9 cellular contexts compared by ENCODE assay signal in the genomic region with DNA sequence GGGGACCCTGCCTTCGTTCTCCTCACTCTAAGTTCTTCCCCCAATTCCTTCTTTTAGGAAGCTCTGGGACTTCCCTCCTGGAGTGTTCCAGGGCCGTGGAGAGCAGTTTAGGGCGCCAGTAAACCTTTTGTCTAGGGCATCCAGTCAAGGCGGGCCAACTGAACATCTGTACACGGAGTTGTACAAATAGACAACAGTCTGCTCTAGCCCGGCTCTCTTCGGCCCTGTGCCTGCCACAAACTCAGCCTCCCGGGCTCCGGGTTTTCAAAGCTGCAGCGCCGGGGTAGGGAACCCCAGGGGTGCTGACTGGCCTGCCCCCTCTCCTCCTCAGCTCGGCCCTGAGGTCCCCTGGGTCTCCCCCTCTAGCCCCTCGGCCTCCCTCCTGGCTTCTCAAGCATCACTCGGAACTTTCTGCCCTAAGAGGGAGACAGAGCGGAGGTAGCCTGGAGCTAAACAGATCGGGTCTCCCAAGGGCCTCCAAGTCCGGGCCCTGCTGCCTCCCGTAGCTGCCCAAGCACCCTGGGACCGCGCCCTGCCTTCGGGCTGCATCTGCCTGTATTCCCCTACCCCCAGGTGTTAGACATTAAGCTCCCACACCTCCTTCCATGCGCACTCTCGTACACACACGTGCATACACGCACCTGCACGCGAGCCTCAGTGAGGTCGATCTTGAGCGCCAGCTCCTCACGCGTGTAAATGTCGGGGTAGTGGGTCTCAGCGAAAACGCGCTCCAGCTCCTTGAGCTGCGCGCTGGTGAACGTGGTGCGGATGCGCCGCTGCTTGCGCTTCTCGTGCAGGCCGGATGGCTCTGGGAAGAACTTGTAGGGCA. TPM values are rescaled to one million over a fixed set of nuclear protein-coding genes. Genes with fewer than 3 reads are reported as not detected.
A peak's percentile ranks its signal among the peaks of the same experiment; 100 is the strongest.
DNase-seq lines count a peak whose midpoint lies in the region; ATAC-seq and TF ChIP-seq lines count a peak whose summit lies in the region.
"Had no signal": no experiment of that assay in that cellular context is flagged by ENCODE, and none has a peak within 500 bp of the region (broad histone marks: within the 10 kb centered on the region; RNA-seq: fewer than 3 reads in every experiment).

No MANE protein-coding gene starts in this region.

- TF ChIP-seq CTCF in RWPE2 (IDR thresholded peaks at IDR 0.05; ENCODE audit: poor library complexity, severe bottlenecking) (no peak), heart right ventricle (IDR thresholded peaks at IDR 0.05) (no peak), testis (IDR thresholded peaks at IDR 0.05) (no peak)

- H3K4me3 ChIP-seq in RWPE2 (ENCODE audit: severe bottlenecking) = no peak overlapping the region
- peak overlapping the region in 8 of 10 donors; percentile 23 to 53 (median 48) for H3K4me3 ChIP-seq in heart right ventricle
- peak overlapping the region in 1 of 2 donors; percentile 29 for H3K4me3 ChIP-seq in testis

- no peaks in the 10 kb centered on the region for H3K9me3 ChIP-seq in RWPE2 (ENCODE audit: severe bottlenecking)
- H3K9me3 ChIP-seq in heart right ventricle = no peaks in the 10 kb centered on the region
- no peaks in the 10 kb centered on the region for H3K9me3 ChIP-seq in testis

- H3K27ac ChIP-seq in RWPE2 (ENCODE audit: poor library complexity, severe bottlenecking) (no peak overlapping the region), heart right ventricle (peak overlapping the region in 4 of 10 donors; percentile 37 to 64 (median 52)), testis (no peak overlapping the region)

- DNase-seq in ELR (ENCODE audit: low read depth) (peak; percentile 21), RWPE2 (ENCODE audit: low spot score) (no peak), heart right ventricle (peak in 1 of 2 donors; percentile 12), sciatic nerve (ENCODE audit: low spot score) (no peak), testis (no peak), COLO829 (ENCODE audit: low spot score) (no peak)
- no peak for DNase-seq in stimulated activated CD4-positive, alpha-beta T cell treated with anti-CD3 and anti-CD28 coated beads, Interleukin-4, amount 100 ng/mL, for 24 hours

- peaks cover 45% of the 10 kb centered on the region for H3K27me3 ChIP-seq in RWPE2 (ENCODE audit: insufficient read depth, poor library complexity, severe bottlenecking)
- peaks cover 13 to 73% (median 54%) of the 10 kb centered on the region in 7 donors for H3K27me3 ChIP-seq in heart right ventricle
- H3K27me3 ChIP-seq in testis = peaks cover 4% of the 10 kb centered on the region

- 8 to 12% methylated on average over 44 of the region's 44 CpGs for WGBS in heart right ventricle, 2 donors
- WGBS in testis, 2 donors = 3 to 10% methylated on average over 26 to 44 of the region's 44 CpGs

- intact Hi-C loops in heart right ventricle (cut with DNase I) = loop anchor here in 1 of 10 donors (5.0 kb wide), 1 partner anchor 172 kb away; no protein-coding TSS in a partner anchor
- intact Hi-C loops in sciatic nerve (cut with DNase I) = no loop called here
- intact Hi-C loops in testis (cut with DNase I; ENCODE audit: low total_unique reads) = no loop called here

- ATAC-seq in RWPE2 (ENCODE audit: low read depth) (0 out of 3 replicates have a peak, but pooled peaks have one; percentile 1), heart right ventricle (peak in 6 of 8 donors; percentile 3 to 12 (median 4)), sciatic nerve (peak; percentile 35), GM18868 (IDR thresholded peaks at IDR 0.05; ENCODE audit: unreplicated experiment) (no peak)

- TF ChIP-seq POLR2A in testis (IDR thresholded peaks at IDR 0.05) = no peak

- H3K36me3 ChIP-seq in RWPE2 (ENCODE audit: low read depth) = peaks cover 25% of the 10 kb centered on the region
- peaks cover 0 to 30% (median 20%) of the 10 kb centered on the region in 9 donors for H3K36me3 ChIP-seq in heart right ventricle
- H3K36me3 ChIP-seq in testis (ENCODE audit: low read depth, missing control alignments) = no peaks in the 10 kb centered on the region

- H3K4me1 ChIP-seq in RWPE2 (ENCODE audit: insufficient read depth, poor library complexity, severe bottlenecking) (no peaks in the 10 kb centered on the region), heart right ventricle (peaks cover 10 to 67% (median 37%) of the 10 kb centered on the region in 9 donors), testis (peaks cover 15% of the 10 kb centered on the region)

RNA-seq across cellular contexts. Expression of gene PHOX2A, which starts 3.3 kb away (rescaled TPM):
- total RNA-seq in heart right ventricle (not detected), sciatic nerve (not detected), testis (1 to 10 TPM; 1.3 to 2.0 TPM)
- polyA plus RNA-seq in heart right ventricle (not detected), testis (ENCODE audit: insufficient read depth, low read depth, low replicate concordance) (1.6 TPM)
- total RNA-seq: Peyer's patch had no signal

RNA-seq across cellular contexts. Expression of gene INPPL1, which starts 16.1 kb away (rescaled TPM):
- total RNA-seq in heart right ventricle (100 to 1,000 TPM in 9 of 10 donors, 10 to 100 TPM in 1; 97.7 to 146 (median 107) TPM), sciatic nerve (142 TPM), testis (100 to 1,000 TPM; 120 to 132 TPM)
- polyA plus RNA-seq in heart right ventricle (100 to 1,000 TPM in 1 of 2 donors, 10 to 100 TPM in 1; 50.1 to 141 TPM), testis (ENCODE audit: insufficient read depth, low read depth, low replicate concordance) (48.1 TPM)

RNA-seq across cellular contexts. Expression of gene FOLR2, which starts 24.1 kb away (rescaled TPM):
- total RNA-seq in heart right ventricle = 10 to 100 TPM in 7 of 10 donors, 1 to 10 TPM in 3; 7.5 to 84.4 (median 10.8) TPM
- polyA plus RNA-seq in heart right ventricle = 10 to 100 TPM in 1 of 2 donors, 1 to 10 TPM in 1; 6.8 to 10.8 TPM
- total RNA-seq in sciatic nerve = 28.4 TPM
- 1 to 10 TPM; 1.3 to 8.7 TPM for total RNA-seq in testis
- polyA plus RNA-seq in testis (ENCODE audit: insufficient read depth, low read depth, low replicate concordance) = 37.3 TPM

RNA-seq across cellular contexts. Expression of gene FOLR1, which starts 48.7 kb away (rescaled TPM):
- total RNA-seq in heart right ventricle (1 to 10 TPM in 2 of 10 donors, under 1 TPM in 5, not detected in 3; 0.23 to 1.4 (median 0.59) TPM), sciatic nerve (1.2 TPM), testis (1 to 10 TPM in 1 of 2 donors, not detected in 1; 1.2 TPM)
- polyA plus RNA-seq in heart right ventricle (under 1 TPM; 0.16 to 0.37 TPM), testis (ENCODE audit: insufficient read depth, low read depth, low replicate concordance) (3.7 TPM)
- total RNA-seq: Peyer's patch had no signal
